Comparison of ENCODE assay signal across 1 cellular context in genomic region chr16:11345040-11345862, GRCh38.
TF ChIP-seq lines count a peak whose summit lies in the region.

RMI2 (plus strand) TSS chr16:11345459; CDS start chr16:11345472, 13 bp downstream.

TF ChIP-seq in K562, 482 proteins besides CTCF, POLR2A, EP300 and RAD21 (continued from another document):
- TF ChIP-seq MAFK (IDR thresholded peaks at IDR 0.05; ENCODE audit: low read length), result no peak
- TF ChIP-seq, protein P1, sequence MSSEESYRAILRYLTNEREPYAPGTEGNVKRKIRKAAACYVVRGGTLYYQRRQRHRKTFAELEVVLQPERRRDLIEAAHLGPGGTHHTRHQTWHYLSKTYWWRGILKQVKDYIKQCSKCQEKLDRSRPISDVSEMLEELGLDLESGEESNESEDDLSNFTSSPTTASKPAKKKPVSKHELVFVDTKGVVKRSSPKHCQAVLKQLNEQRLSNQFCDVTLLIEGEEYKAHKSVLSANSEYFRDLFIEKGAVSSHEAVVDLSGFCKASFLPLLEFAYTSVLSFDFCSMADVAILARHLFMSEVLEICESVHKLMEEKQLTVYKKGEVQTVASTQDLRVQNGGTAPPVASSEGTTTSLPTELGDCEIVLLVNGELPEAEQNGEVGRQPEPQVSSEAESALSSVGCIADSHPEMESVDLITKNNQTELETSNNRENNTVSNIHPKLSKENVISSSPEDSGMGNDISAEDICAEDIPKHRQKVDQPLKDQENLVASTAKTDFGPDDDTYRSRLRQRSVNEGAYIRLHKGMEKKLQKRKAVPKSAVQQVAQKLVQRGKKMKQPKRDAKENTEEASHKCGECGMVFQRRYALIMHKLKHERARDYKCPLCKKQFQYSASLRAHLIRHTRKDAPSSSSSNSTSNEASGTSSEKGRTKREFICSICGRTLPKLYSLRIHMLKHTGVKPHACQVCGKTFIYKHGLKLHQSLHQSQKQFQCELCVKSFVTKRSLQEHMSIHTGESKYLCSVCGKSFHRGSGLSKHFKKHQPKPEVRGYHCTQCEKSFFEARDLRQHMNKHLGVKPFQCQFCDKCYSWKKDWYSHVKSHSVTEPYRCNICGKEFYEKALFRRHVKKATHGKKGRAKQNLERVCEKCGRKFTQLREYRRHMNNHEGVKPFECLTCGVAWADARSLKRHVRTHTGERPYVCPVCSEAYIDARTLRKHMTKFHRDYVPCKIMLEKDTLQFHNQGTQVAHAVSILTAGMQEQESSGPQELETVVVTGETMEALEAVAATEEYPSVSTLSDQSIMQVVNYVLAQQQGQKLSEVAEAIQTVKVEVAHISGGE (CRISPR knock-in tag; IDR thresholded peaks at IDR 0.05), result 0 out of 6 replicates have a peak, but pooled peaks of 1 of the 3 experiments have one; percentile 47
- TF ChIP-seq FOXM1 (IDR thresholded peaks at IDR 0.05; ENCODE audit: low read depth), result no peak
- TF ChIP-seq FOXM1 (CRISPR knock-in tag; IDR thresholded peaks at IDR 0.05; ENCODE audit: low read depth), result no peak
- 0 out of 2 replicates have a peak, but pooled peaks have one; percentile 34 for TF ChIP-seq ZNF609 (CRISPR knock-in tag; IDR thresholded peaks at IDR 0.05; ENCODE audit: borderline replicate concordance)
- TF ChIP-seq KDM5B (IDR thresholded peaks at IDR 0.05; ENCODE audit: insufficient replicate concordance, low read depth, low read length), result peak; percentile 86
- TF ChIP-seq CLOCK (CRISPR knock-in tag; IDR thresholded peaks at IDR 0.05; ENCODE audit: borderline replicate concordance), result no peak
- TF ChIP-seq CBX8 (IDR thresholded peaks at IDR 0.05; ENCODE audit: borderline replicate concordance, extremely low read depth, low read depth, low read length, poor library complexity, severe bottlenecking), result no peak
- TF ChIP-seq, protein P2, sequence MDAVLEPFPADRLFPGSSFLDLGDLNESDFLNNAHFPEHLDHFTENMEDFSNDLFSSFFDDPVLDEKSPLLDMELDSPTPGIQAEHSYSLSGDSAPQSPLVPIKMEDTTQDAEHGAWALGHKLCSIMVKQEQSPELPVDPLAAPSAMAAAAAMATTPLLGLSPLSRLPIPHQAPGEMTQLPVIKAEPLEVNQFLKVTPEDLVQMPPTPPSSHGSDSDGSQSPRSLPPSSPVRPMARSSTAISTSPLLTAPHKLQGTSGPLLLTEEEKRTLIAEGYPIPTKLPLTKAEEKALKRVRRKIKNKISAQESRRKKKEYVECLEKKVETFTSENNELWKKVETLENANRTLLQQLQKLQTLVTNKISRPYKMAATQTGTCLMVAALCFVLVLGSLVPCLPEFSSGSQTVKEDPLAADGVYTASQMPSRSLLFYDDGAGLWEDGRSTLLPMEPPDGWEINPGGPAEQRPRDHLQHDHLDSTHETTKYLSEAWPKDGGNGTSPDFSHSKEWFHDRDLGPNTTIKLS (IDR thresholded peaks at IDR 0.05; ENCODE audit: borderline replicate concordance, low read depth), result no peak; the same call in 1 of the 2 replicates
- peak; percentile 55 for TF ChIP-seq POLR2B (IDR thresholded peaks at IDR 0.05; ENCODE audit: low read depth, partially characterized antibody)
- TF ChIP-seq EHMT2 (IDR thresholded peaks at IDR 0.05), result no peak
- no peak for TF ChIP-seq NCOA2 (IDR thresholded peaks at IDR 0.05; ENCODE audit: partially characterized antibody in 2 of 2)
- peak; percentile 98 for TF ChIP-seq L3MBTL2 (IDR thresholded peaks at IDR 0.05)
- TF ChIP-seq ZNF324 (CRISPR knock-in tag; IDR thresholded peaks at IDR 0.05), result no peak
- TF ChIP-seq FOSL1 (tag; conservative IDR thresholded peaks at IDR 0.05), result no peak
